13 cellular contexts compared by ENCODE assay signal in the genomic region with DNA sequence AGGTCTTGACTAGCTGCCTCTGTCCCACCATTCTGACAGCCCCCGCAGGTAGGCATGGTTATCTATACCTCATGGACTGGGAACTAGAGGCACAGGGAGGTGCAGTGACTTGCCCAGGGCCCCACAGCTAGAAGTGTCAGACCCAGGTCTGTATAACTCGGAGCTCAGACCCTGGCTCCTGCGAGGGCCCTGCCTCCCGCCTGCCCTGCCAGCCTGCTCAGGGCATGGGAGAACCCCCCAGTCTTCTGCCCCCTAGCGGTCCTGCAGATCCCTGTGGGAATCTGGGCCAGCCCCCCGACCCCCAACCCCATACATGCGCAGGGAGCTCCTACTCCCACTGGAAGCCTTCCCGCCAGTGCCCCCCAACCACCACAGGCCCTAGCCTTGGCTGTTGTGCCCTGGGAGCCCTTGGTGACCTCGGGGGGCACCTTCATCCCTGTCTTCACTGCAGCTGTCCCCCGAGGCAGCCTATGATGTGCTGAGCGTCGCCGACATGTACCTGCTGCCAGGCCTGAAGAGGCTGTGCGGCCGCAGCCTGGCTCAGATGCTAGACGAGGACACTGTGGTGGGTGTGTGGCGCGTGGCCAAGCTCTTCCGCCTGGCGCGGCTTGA. TPM values are rescaled to one million over a fixed set of nuclear protein-coding genes. Genes with fewer than 3 reads are reported as not detected.
DNase-seq lines count a peak whose midpoint lies in the region; ATAC-seq and TF ChIP-seq lines count a peak whose summit lies in the region.
"Had no signal": no experiment of that assay in that cellular context is flagged by ENCODE, and none has a peak within 500 bp of the region (broad histone marks: within the 10 kb centered on the region; RNA-seq: fewer than 3 reads in every experiment).

No MANE protein-coding gene starts in this region.

- H3K36me3 ChIP-seq in transverse colon, result no peaks in the 10 kb centered on the region
- H3K36me3 ChIP-seq: pancreas had no signal

- no peak for TF ChIP-seq POLR2A in transverse colon (IDR thresholded peaks at IDR 0.05)

- no peaks in the 10 kb centered on the region for H3K9me3 ChIP-seq in transverse colon
- H3K9me3 ChIP-seq: pancreas had no signal

- POLR2A ChIA-PET in activated CD4-positive, alpha-beta memory T cell treated with anti-CD3 and anti-CD28 coated beads for 36 hours (lab: Charles Lee), result no interaction called here

- no peak for TF ChIP-seq EP300 in transverse colon (IDR thresholded peaks at IDR 0.05; ENCODE audit: low read depth)

- peaks cover 0 to 7% (median 3%) of the 10 kb centered on the region in 4 donors for H3K4me1 ChIP-seq in transverse colon
- H3K4me1 ChIP-seq: pancreas had no signal

- no peaks in the 10 kb centered on the region for H3K27me3 ChIP-seq in transverse colon
- H3K27me3 ChIP-seq: pancreas had no signal

- H3K36me3 Mint-ChIP-seq in activated CD4-positive, alpha-beta memory T cell treated with anti-CD3 and anti-CD28 coated beads for 36 hours, result no peaks in the 10 kb centered on the region

- ATAC-seq in activated CD4-positive, CD25-positive, alpha-beta regulatory T cell treated with anti-CD3 and anti-CD28 coated beads, Interleukin-2, amount 50 U/mL, for 24 hours, result no peak
- ATAC-seq in stimulated activated naive CD8-positive, alpha-beta T cell treated with anti-CD3 and anti-CD28 coated beads, Interleukin-15, Interleukin-2, amounts not matched to agents 100 U/mL and 50 U/mL, for 24 hours, result no peak
- ATAC-seq in HG02973 (IDR thresholded peaks at IDR 0.05; ENCODE audit: unreplicated experiment), result no peak

- CTCF ChIA-PET in activated CD4-positive, alpha-beta memory T cell treated with anti-CD3 and anti-CD28 coated beads for 36 hours (lab: Charles Lee), result interaction anchor here (1.0 to 1.1 kb wide), 2 partner anchors 16 to 454 kb away, joined by 3 to 4 read pairs; no protein-coding TSS in a partner anchor

- H3K27ac Mint-ChIP-seq in activated CD4-positive, alpha-beta memory T cell treated with anti-CD3 and anti-CD28 coated beads for 36 hours, result no peak overlapping the region

- TF ChIP-seq CTCF in transverse colon (IDR thresholded peaks at IDR 0.05), result no peak

- H3K9me3 Mint-ChIP-seq in activated CD4-positive, alpha-beta memory T cell treated with anti-CD3 and anti-CD28 coated beads for 36 hours, result no peaks in the 10 kb centered on the region

- H3K4me3 ChIP-seq in transverse colon, result no peak overlapping the region
- H3K4me3 ChIP-seq: lung, pancreas had no signal

- no peak overlapping the region for H3K4me3 Mint-ChIP-seq in activated CD4-positive, alpha-beta memory T cell treated with anti-CD3 and anti-CD28 coated beads for 36 hours

- peaks cover 17% of the 10 kb centered on the region for H3K4me1 Mint-ChIP-seq in activated CD4-positive, alpha-beta memory T cell treated with anti-CD3 and anti-CD28 coated beads for 36 hours (ENCODE audit: low read depth)

- no peaks in the 10 kb centered on the region for H3K27me3 Mint-ChIP-seq in activated CD4-positive, alpha-beta memory T cell treated with anti-CD3 and anti-CD28 coated beads for 36 hours

- 96% methylated on average over 19 of the region's 21 CpGs; no CpG with 5 or more reads in 1 of the 2 donors for WGBS in transverse colon (ENCODE audit: low coverage in 1 of 2), 2 donors

- peak; percentile 23 for DNase-seq in activated CD4-positive, CD25-positive, alpha-beta regulatory T cell treated with anti-CD3 and anti-CD28 coated beads, Interleukin-2, amount 50 U/mL, for 72 hours
- peak; percentile 9 for DNase-seq in activated CD4-positive, alpha-beta memory T cell treated with anti-CD3 and anti-CD28 coated beads for 36 hours
- DNase-seq in islet precursor cell (peak; percentile 50), transverse colon (no peak)
- DNase-seq in stimulated activated naive CD8-positive, alpha-beta T cell treated with anti-CD3 and anti-CD28 coated beads, Interleukin-15, Interleukin-2, amounts not matched to agents 100 U/mL and 50 U/mL, for 24 hours, result peak; percentile 2
- DNase-seq in activated CD4-positive, alpha-beta T cell treated with anti-CD3 and anti-CD28 coated beads for 4 hours, result no peak
- DNase-seq: DMS 273 treated with DMSO at 0.1 percent for 48 hours; effector CD4-positive, alpha-beta T cell; NCI-H2081 treated with DMSO at 0.1 percent for 48 hours had no signal

- intact Hi-C loops in activated CD4-positive, alpha-beta memory T cell treated with anti-CD3 and anti-CD28 coated beads for 36 hours (cut with micrococcal nuclease), result no loop called here
- intact Hi-C loops in transverse colon (cut with DNase I; ENCODE audit: low total_unique reads), result no loop called here

- no peak overlapping the region for H3K27ac ChIP-seq in transverse colon
- H3K27ac ChIP-seq: pancreas had no signal

- in situ Hi-C loops in transverse colon (cut with MboI; ENCODE audit: low pct_ligation_motif_present in 1 of 4, low pct_unique_long_range_greater_than_20kb in 1 of 4, low sequenced_read_pairs in 3 of 4), result loop anchor here in 1 of 4 donors (25.0 kb wide), 1 partner anchor 158 kb away; no protein-coding TSS in a partner anchor

RNA-seq across cellular contexts. Expression of a gene that starts 6.9 kb away (rescaled TPM):
- total RNA-seq in activated CD4-positive, alpha-beta memory T cell treated with anti-CD3 and anti-CD28 coated beads for 36 hours, result 10 to 100 TPM; 14.8 TPM
- total RNA-seq in transverse colon, result 10 to 100 TPM; 29.6 to 80.4 (median 45.8) TPM

RNA-seq across cellular contexts. Expression of a gene that starts 50.7 kb away (rescaled TPM):
- total RNA-seq in activated CD4-positive, alpha-beta memory T cell treated with anti-CD3 and anti-CD28 coated beads for 36 hours, result 1 to 10 TPM; 1.2 to 1.3 TPM
- 10 to 100 TPM in 3 of 4 donors, 1 to 10 TPM in 1; 9.7 to 18.9 (median 15.9) TPM for total RNA-seq in transverse colon

Comparison
In these comparisons a context has a peak if more than half of its experiments do, and no peak if none do; other contexts are left out.
1. DNase-seq: peak in activated CD4-positive, CD25-positive, alpha-beta regulatory T cell treated with anti-CD3 and anti-CD28 coated beads, Interleukin-2, amount 50 U/mL, for 72 hours (single experiment), activated CD4-positive, alpha-beta memory T cell treated with anti-CD3 and anti-CD28 coated beads for 36 hours (single experiment), islet precursor cell (single experiment) and stimulated activated naive CD8-positive, alpha-beta T cell treated with anti-CD3 and anti-CD28 coated beads, Interleukin-15, Interleukin-2, amounts not matched to agents 100 U/mL and 50 U/mL, for 24 hours (single experiment); none in activated CD4-positive, alpha-beta T cell treated with anti-CD3 and anti-CD28 coated beads for 4 hours (0 of 2) and transverse colon (single experiment).
2. RNA of a gene that starts 50.7 kb away (total RNA-seq): 9.7 to 18.9 TPM in transverse colon; 1.2 to 1.3 TPM in activated CD4-positive, alpha-beta memory T cell treated with anti-CD3 and anti-CD28 coated beads for 36 hours; every median in the first group is over 4 times any median in the second.